In genomic region chr9:85432599-85432998, GRCh38 we compare ENCODE assay signal across 24 cellular contexts.
DNase-seq lines count a peak whose midpoint lies in the region; ATAC-seq, FAIRE-seq and TF ChIP-seq lines count a peak whose summit lies in the region.
"Had no signal": no experiment of that assay in that cellular context is flagged by ENCODE, and none has a peak within 500 bp of the region (broad histone marks: within the 10 kb centered on the region; RNA-seq: fewer than 3 reads in every experiment).

No MANE protein-coding gene starts in this region.

- intact Hi-C loops in pancreas (cut with DNase I), result no loop called here
- intact Hi-C loops in esophagus squamous epithelium (cut with DNase I), result no loop called here

- no peaks in the 10 kb centered on the region for H3K79me2 ChIP-seq in OCI-LY3 (ENCODE audit: low read length)

- no peak for FAIRE-seq in pancreas (lab: Jason Lieb, UNC)
- FAIRE-seq: D721Med had no signal

- H3K27me3 ChIP-seq in OCI-LY3 (ENCODE audit: low read depth, low read length), result peaks cover 9% of the 10 kb centered on the region; the same call in 1 of the 2 replicates
- H3K27me3 ChIP-seq in pancreas, result no peaks in the 10 kb centered on the region
- H3K27me3 ChIP-seq in esophagus squamous epithelium, result peaks cover 0 to 95% (median 0%) of the 10 kb centered on the region in 4 donors
- H3K27me3 ChIP-seq: upper lobe of left lung had no signal

- H3K36me3 ChIP-seq in OCI-LY3 (replicated peaks; ENCODE audit: low read depth, low read length) (no peaks in the 10 kb centered on the region), pancreas (no peaks in the 10 kb centered on the region), esophagus squamous epithelium (no peaks in the 10 kb centered on the region)
- H3K36me3 ChIP-seq: MG63, spleen, upper lobe of left lung had no signal

- no peaks in the 10 kb centered on the region for H3K9me3 ChIP-seq in OCI-LY3 (ENCODE audit: insufficient read depth, low read length)
- H3K9me3 ChIP-seq in pancreas, result no peaks in the 10 kb centered on the region
- no peaks in the 10 kb centered on the region for H3K9me3 ChIP-seq in esophagus squamous epithelium
- H3K9me3 ChIP-seq: MG63, spleen had no signal

- 60 to 78% methylated on average over 3 of the region's 3 CpGs for WGBS in pancreas, 2 donors
- WGBS in esophagus squamous epithelium, 2 donors, result 67% methylated on average over 3 of the region's 3 CpGs

- H2AFZ ChIP-seq in OCI-LY3 (ENCODE audit: low read depth, low read length), result 0 out of 2 replicates have a peak overlapping the region, but pooled peaks have one; percentile 23
- H2AFZ ChIP-seq: GM23248 had no signal

- no peak for DNase-seq in pancreas
- no peak for DNase-seq in stimulated activated CD4-positive, alpha-beta T cell treated with anti-CD3 and anti-CD28 coated beads, Interleukin-4, amount 100 ng/mL, for 1 hour
- DNase-seq in esophagus squamous epithelium (lab: John Stamatoyannopoulos, UW), result no peak
- DNase-seq in stimulated activated CD4-positive, alpha-beta T cell treated with anti-CD3 and anti-CD28 coated beads, Interleukin-12 subunit alpha, Interleukin-12 subunit beta, amount 100 ng/mL, for 4 hours, result no peak
- DNase-seq in EL, result no peak
- DNase-seq: ACHN; activated CD8-positive, alpha-beta T cell treated with anti-CD3 and anti-CD28 coated beads for 36 hours; activated effector memory CD4-positive, alpha-beta T cell treated with anti-CD3 and anti-CD28 coated beads, Interleukin-2, amount 50 U/mL, for 16 hours; activated naive CD8-positive, alpha-beta T cell treated with anti-CD3 and anti-CD28 coated beads, Interleukin-2, amount 50 U/mL, for 24 hours; activated T-cell treated with anti-CD3 and anti-CD28 coated beads for 4 hours; GM23248; mesenchymal stem cell; MG63; NCI-H1694 treated with DMSO at 0.1 percent for 48 hours; NCI-H2227 treated with DMSO at 0.1 percent for 48 hours; occipital lobe; spleen; SW 1271; upper lobe of left lung had no signal

- no peak for TF ChIP-seq POLR2A in esophagus squamous epithelium (IDR thresholded peaks at IDR 0.05)

- H3K27ac ChIP-seq in OCI-LY3 (ENCODE audit: low read length) (no peak overlapping the region), pancreas (peak overlapping the region in 3 of 4 donors; percentile 11 to 41 (median 37)), esophagus squamous epithelium (no peak overlapping the region)
- H3K27ac ChIP-seq: GM23248, spleen, upper lobe of left lung had no signal

- H3K4me2 ChIP-seq in OCI-LY3 (ENCODE audit: low read length), result no peak overlapping the region

- H3K4me3 ChIP-seq in OCI-LY3 (ENCODE audit: low read length) (no peak overlapping the region), pancreas (no peak overlapping the region), esophagus squamous epithelium (no peak overlapping the region)
- H3K4me3 ChIP-seq: GM23248, MG63, spleen, upper lobe of left lung had no signal

- peak; percentile 51 for ATAC-seq in GM18517 (IDR thresholded peaks at IDR 0.05; ENCODE audit: unreplicated experiment)
- ATAC-seq in HG02610 (IDR thresholded peaks at IDR 0.05; ENCODE audit: unreplicated experiment), result peak; percentile 65
- peak in 2 of 4 donors; percentile 26 to 75 for ATAC-seq in pancreas
- ATAC-seq: activated CD8-positive, alpha-beta T cell treated with anti-CD3 and anti-CD28 coated beads for 36 hours; activated naive CD8-positive, alpha-beta T cell treated with anti-CD3 and anti-CD28 coated beads, Interleukin-2, amount 50 U/mL, for 24 hours; Right ventricle myocardium inferior had no signal

- H3K9ac ChIP-seq in OCI-LY3 (ENCODE audit: low read length), result no peak overlapping the region
- H3K9ac ChIP-seq: GM23248 had no signal

- H3K4me1 ChIP-seq in OCI-LY3 (ENCODE audit: low read length), result 0 out of 2 replicates have a peak, but pooled peaks cover 2% of the 10 kb centered on the region
- H3K4me1 ChIP-seq in pancreas, result no peaks in the 10 kb centered on the region
- peaks cover 2 to 35% (median 7%) of the 10 kb centered on the region in 3 donors for H3K4me1 ChIP-seq in esophagus squamous epithelium
- H3K4me1 ChIP-seq: spleen had no signal

- TF ChIP-seq CTCF in OCI-LY3 (IDR thresholded peaks at IDR 0.05; ENCODE audit: low read depth, low read length), result no peak
- no peak for TF ChIP-seq CTCF in pancreas (IDR thresholded peaks at IDR 0.05)
- no peak for TF ChIP-seq CTCF in esophagus squamous epithelium (IDR thresholded peaks at IDR 0.05)

- H4K20me1 ChIP-seq in OCI-LY3 (ENCODE audit: insufficient read depth, low read length), result no peaks in the 10 kb centered on the region

Comparison
In these comparisons a context has a peak if more than half of its experiments do, and no peak if none do; other contexts are left out.
1. H3K27ac ChIP-seq: peak in pancreas (3 of 4); none in OCI-LY3 (single experiment) and esophagus squamous epithelium (0 of 4).